In the genomic region with DNA sequence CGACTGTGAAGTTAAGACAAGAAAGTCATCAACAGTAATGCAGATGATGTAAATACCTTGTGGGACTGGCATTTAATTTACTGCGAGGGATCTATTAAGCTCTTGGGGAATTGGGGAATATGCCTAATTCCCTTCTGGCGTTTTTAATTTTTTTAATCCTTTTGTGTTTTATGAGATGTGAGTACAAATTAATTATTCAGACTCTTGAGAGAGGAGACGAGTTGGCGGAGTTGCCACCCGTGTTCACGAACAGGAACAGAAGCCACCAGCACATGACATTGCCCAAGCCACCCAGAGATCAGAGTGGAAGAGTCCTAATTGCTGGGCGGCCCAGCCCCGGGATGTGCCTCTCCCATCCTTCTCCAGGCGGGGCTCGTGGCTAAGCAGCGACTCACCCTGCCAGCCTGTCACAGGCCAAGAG, we compare ENCODE assay signal across 8 cellular contexts. TPM values are rescaled to one million over a fixed set of nuclear protein-coding genes. Genes with fewer than 3 reads are reported as not detected.
DNase-seq lines count a peak whose midpoint lies in the region; ATAC-seq and TF ChIP-seq lines count a peak whose summit lies in the region.

No MANE protein-coding gene starts in this region.

- H3K9ac ChIP-seq in fibroblast of lung (ENCODE audit: insufficient read depth, low read length) (no peak overlapping the region), rectal smooth muscle tissue (ENCODE audit: low read length) (no peak overlapping the region)

- no peaks in the 10 kb centered on the region for H3K79me2 ChIP-seq in fibroblast of lung (ENCODE audit: control insufficient read depth, insufficient read depth, low read length)

- no peaks in the 10 kb centered on the region for H3K36me3 ChIP-seq in H7 (replicated peaks; ENCODE audit: control insufficient read depth, insufficient read depth, low read length)
- H3K36me3 ChIP-seq in SJSA1: no peaks in the 10 kb centered on the region
- H3K36me3 ChIP-seq in fibroblast of lung (ENCODE audit: control insufficient read depth, insufficient read depth, low read length): no peaks in the 10 kb centered on the region
- no peaks in the 10 kb centered on the region for H3K36me3 ChIP-seq in rectal smooth muscle tissue (ENCODE audit: control insufficient read depth, insufficient read depth, low read length)

- no peak overlapping the region for H2AFZ ChIP-seq in fibroblast of lung (ENCODE audit: low read length)

- H3K4me1 ChIP-seq in SJSA1 (replicated peaks): peaks cover 12% of the 10 kb centered on the region
- H3K4me1 ChIP-seq in fibroblast of lung (ENCODE audit: control insufficient read depth, extremely low read depth, insufficient read depth, low read length): no peaks in the 10 kb centered on the region
- H3K4me1 ChIP-seq in rectal smooth muscle tissue (ENCODE audit: control insufficient read depth, insufficient read depth, low read length): no peaks in the 10 kb centered on the region

- H3K27me3 ChIP-seq in H7 (ENCODE audit: control insufficient read depth, insufficient read depth, low read length) (peaks cover 13% of the 10 kb centered on the region), SJSA1 (replicated peaks) (peaks cover 3% of the 10 kb centered on the region; the same call in 1 of the 2 replicates), fibroblast of lung (ENCODE audit: control insufficient read depth, insufficient read depth, low read length) (peaks cover 21% of the 10 kb centered on the region), rectal smooth muscle tissue (ENCODE audit: control insufficient read depth, insufficient read depth, low read length) (peaks cover 8% of the 10 kb centered on the region)

- no peaks in the 10 kb centered on the region for H4K20me1 ChIP-seq in fibroblast of lung (ENCODE audit: control insufficient read depth, extremely low read depth, insufficient read depth, low read length)

- H3K27ac ChIP-seq in SJSA1: no peak overlapping the region
- no peak overlapping the region for H3K27ac ChIP-seq in fibroblast of lung (ENCODE audit: insufficient read depth, low read length)
- H3K27ac ChIP-seq in rectal smooth muscle tissue (ENCODE audit: low read depth, low read length): no peak overlapping the region

- H3K9me3 ChIP-seq in SJSA1 (replicated peaks) (0 out of 2 replicates have a peak, but pooled peaks cover 2% of the 10 kb centered on the region), fibroblast of lung (ENCODE audit: control insufficient read depth, insufficient read depth, low read depth, low read length) (no peaks in the 10 kb centered on the region)

- TF ChIP-seq CTCF in fibroblast of lung (conservative IDR thresholded peaks at IDR 0.05 in 1 of 2, IDR thresholded peaks at IDR 0.05 in 1 of 2; ENCODE audit: low read depth in 1 of 2, low read length in 2 of 2): no peak

- H3K4me2 ChIP-seq in fibroblast of lung (ENCODE audit: extremely low read depth, insufficient read depth, low read length): peak overlapping the region; percentile 85

- DNase-seq in H7: no peak
- no peak for DNase-seq in SJSA1 (ENCODE audit: low read depth in 1 of 2, low spot score in 2 of 2)
- no peak for DNase-seq in fibroblast of lung (ENCODE audit: low read depth in 2 of 2)
- no peak for DNase-seq in GM19238 (ENCODE audit: insufficient read length, low spot score)
- no peak for DNase-seq in D341Med (ENCODE audit: low spot score)

- ATAC-seq in HG03175 (IDR thresholded peaks at IDR 0.05; ENCODE audit: unreplicated experiment) (no peak), HG03139 (IDR thresholded peaks at IDR 0.05; ENCODE audit: unreplicated experiment) (no peak)

- H3K4me3 ChIP-seq in H7 (ENCODE audit: insufficient read depth, low read depth, low read length) (peak overlapping the region; percentile 67), SJSA1 (peak overlapping the region; percentile 36), fibroblast of lung (replicated peaks in 1 of 4; ENCODE audit: control extremely low read depth in 1 of 4, insufficient read depth in 1 of 4, low read depth in 3 of 4, low read length in 4 of 4) (peak overlapping the region in 2 of 4 experiments; percentile 38 to 47), rectal smooth muscle tissue (ENCODE audit: low read length) (peak overlapping the region; percentile 78)

RNA-seq across cellular contexts. Expression of gene CRYBG1, which starts 0.5 kb away (rescaled TPM):
- total RNA-seq in H7 (2014; rRNA removed; shearing (Covaris generic)): 0.66 and 1.3 TPM in 2 replicates
- 6.4 and 10.1 TPM in 2 replicates for total RNA-seq in SJSA1 (2014; rRNA removed; shearing (Covaris generic))
- total RNA-seq in fibroblast of lung: 2.1 and 10.1 TPM in 2 replicates
- 4.3 and 6.3 TPM in 2 replicates for polyA plus RNA-seq in fibroblast of lung
- polyA plus RNA-seq in fibroblast of lung (2012): 4.4 and 5.4 TPM in 2 replicates
- polyA minus RNA-seq in fibroblast of lung (ENCODE audit: low replicate concordance): 2.7 and 3.4 TPM in 2 replicates

RNA-seq across cellular contexts. Expression of gene ATG5, which starts 34.4 kb away (rescaled TPM):
- total RNA-seq in H7 (2014; rRNA removed; shearing (Covaris generic)): 37.5 and 47.3 TPM in 2 replicates
- total RNA-seq in SJSA1 (2014; rRNA removed; shearing (Covaris generic)): 57.9 and 68.7 TPM in 2 replicates
- 63.4 and 64.7 TPM in 2 replicates for total RNA-seq in fibroblast of lung
- 33.3 and 38.6 TPM in 2 replicates for polyA plus RNA-seq in fibroblast of lung
- polyA plus RNA-seq in fibroblast of lung (2012): 22.9 and 23.3 TPM in 2 replicates
- polyA minus RNA-seq in fibroblast of lung (ENCODE audit: low replicate concordance): 2.3 and 8.2 TPM in 2 replicates
